8 cellular contexts compared by ENCODE assay signal in genomic region chr1:203338335-203339036, GRCh38. TPM values are rescaled to one million over a fixed set of nuclear protein-coding genes. Genes with fewer than 3 reads are reported as not detected.
DNase-seq lines count a peak whose midpoint lies in the region; TF ChIP-seq lines count a peak whose summit lies in the region.

No MANE protein-coding gene starts in this region.

- no peaks in the 10 kb centered on the region for H3F3A ChIP-seq in GM23248 (ENCODE audit: insufficient read depth)

- H3K27ac ChIP-seq in GM23248 (no peak overlapping the region), dorsolateral prefrontal cortex (peak overlapping the region in 11 of 59 donors; percentile 13 to 80 (median 67)), subcutaneous abdominal adipose tissue (ENCODE audit: low read depth, low read length) (peak overlapping the region; percentile 70)

- no peaks in the 10 kb centered on the region for H4K20me1 ChIP-seq in GM23248 (ENCODE audit: insufficient read depth)

- no peaks in the 10 kb centered on the region for H3K9me2 ChIP-seq in GM23248 (ENCODE audit: insufficient read depth)

- in situ Hi-C loops in GM23248 (cut with MboI) = loop anchor here (5.0 kb wide), 1 partner anchor 61 kb away; no protein-coding TSS in a partner anchor

- H3K27me3 ChIP-seq in BE2C = no peaks in the 10 kb centered on the region
- H3K27me3 ChIP-seq in GM23248 (replicated peaks; ENCODE audit: insufficient read depth) = peaks cover 5% of the 10 kb centered on the region
- H3K27me3 ChIP-seq in dorsolateral prefrontal cortex = no peaks in the 10 kb centered on the region
- H3K27me3 ChIP-seq in subcutaneous abdominal adipose tissue (ENCODE audit: control insufficient read depth in 5 of 5, insufficient read depth in 4 of 5, low read length in 5 of 5) = no peaks in the 10 kb centered on the region

- peak; percentile 95 for TF ChIP-seq CTCF in BE2C (IDR thresholded peaks at IDR 0.05; ENCODE audit: low read depth, low read length)
- TF ChIP-seq CTCF in dorsolateral prefrontal cortex (IDR thresholded peaks at IDR 0.05 in 54 of 56, conservative IDR thresholded peaks at IDR 0.05 in 2 of 56; ENCODE audit: low read depth in 1 of 56, partially characterized antibody in 56 of 56) = peak; percentile 76 to 98 (median 93)

- H3K9ac ChIP-seq in GM23248 (no peak overlapping the region), subcutaneous abdominal adipose tissue (ENCODE audit: low read length in 5 of 5) (no peak overlapping the region)

- peaks cover 4% of the 10 kb centered on the region; the same call in 1 of the 2 replicates for H3K4me1 ChIP-seq in BE2C
- no peaks in the 10 kb centered on the region for H3K4me1 ChIP-seq in GM23248 (ENCODE audit: insufficient read depth)
- H3K4me1 ChIP-seq in subcutaneous abdominal adipose tissue (ENCODE audit: control insufficient read depth in 5 of 5, insufficient read depth in 5 of 5, low read length in 5 of 5) = peaks cover 0 to 48% (median 40%) of the 10 kb centered on the region in 5 donors

- WGBS in GM23248 (ENCODE audit: low coverage in 1 of 2, low lambda C conversion rate in 2 of 2, missing lambda C conversion rate in 2 of 2), 2 experiments = 50 to 51% methylated on average over 17 to 18 of the region's 18 CpGs

- H3K4me2 ChIP-seq in GM23248 (ENCODE audit: unreplicated experiment) = no peak overlapping the region

- H3K36me3 ChIP-seq in BE2C (no peaks in the 10 kb centered on the region), GM23248 (ENCODE audit: low read depth) (no peaks in the 10 kb centered on the region), subcutaneous abdominal adipose tissue (ENCODE audit: control insufficient read depth in 5 of 5, insufficient read depth in 5 of 5, low read length in 5 of 5) (peaks cover 0 to 15% (median 5%) of the 10 kb centered on the region in 5 donors)

- DNase-seq in BE2C (peak; percentile 66), GM23248 (peak; percentile 72), NCI-H460 (ENCODE audit: extremely low read depth, low read depth) (peak; percentile 49), dorsolateral prefrontal cortex (peak in 9 of 10 donors; percentile 51 to 80 (median 66)), medulla oblongata (ENCODE audit: extremely low spot score) (peak; percentile 85), OCI-M2 (lab: John Stamatoyannopoulos, UW; ENCODE audit: unreplicated experiment) (no peak)
- peak; percentile 53 for DNase-seq in activated CD4-positive, alpha-beta T cell treated with anti-CD3 and anti-CD28 coated beads, Interleukin-2, amount 50 U/mL, for 4 hours

- H3K9me3 ChIP-seq in BE2C (no peaks in the 10 kb centered on the region), GM23248 (ENCODE audit: low read depth) (no peaks in the 10 kb centered on the region), subcutaneous abdominal adipose tissue (ENCODE audit: control insufficient read depth in 5 of 5, low read length in 5 of 5) (no peaks in the 10 kb centered on the region)

- no peak overlapping the region for H2AFZ ChIP-seq in GM23248

- H3K4me3 ChIP-seq in BE2C (ENCODE audit: low read depth, low read length) = no peak overlapping the region
- no peak overlapping the region for H3K4me3 ChIP-seq in GM23248
- H3K4me3 ChIP-seq in dorsolateral prefrontal cortex = no peak overlapping the region
- no peak overlapping the region for H3K4me3 ChIP-seq in subcutaneous abdominal adipose tissue (ENCODE audit: low read depth in 1 of 5, low read length in 5 of 5)

- H3K79me2 ChIP-seq in GM23248 (ENCODE audit: insufficient read depth) = no peaks in the 10 kb centered on the region

- intact Hi-C loops in dorsolateral prefrontal cortex (cut with DNase I) = loop anchor here in 1 of 2 donors (1.0 to 5.0 kb wide), 2 partner anchors 65 to 301 kb away; no protein-coding TSS in a partner anchor

RNA-seq across cellular contexts. Expression of gene FMOD, which starts 12.4 kb away (rescaled TPM):
- polyA plus RNA-seq in BE2C (2012; ENCODE audit: insufficient read depth, insufficient read length, low read depth) = 0.85 TPM
- total RNA-seq in GM23248 (2014; rRNA removed; shearing (Covaris generic)) = 12.1 and 14.6 TPM in 2 replicates
- polyA plus RNA-seq in GM23248 (2016; fragmentation: Nextera tagmentation; extraction: Ambion mirVana) = 11.2 and 11.4 TPM in 2 replicates
- 0.38 and 0.45 TPM in 2 replicates for total RNA-seq in NCI-H460 (2014; rRNA removed; shearing (Covaris generic))
- 0.60 and 0.82 TPM in 2 replicates for polyA plus RNA-seq in NCI-H460 (2014; cell fraction: nucleus; rRNA removed)
- 10 to 100 TPM in 7 of 120 experiments, 1 to 10 TPM in 108, under 1 TPM in 5; 0.38 to 15.4 (median 2.9) TPM for total RNA-seq in dorsolateral prefrontal cortex

RNA-seq across cellular contexts. Expression of gene BTG2, which starts 33.2 kb away (rescaled TPM):
- polyA plus RNA-seq in BE2C (2012; ENCODE audit: insufficient read depth, insufficient read length, low read depth) = 15.1 TPM
- 5.0 and 7.8 TPM in 2 replicates for total RNA-seq in GM23248 (2014; rRNA removed; shearing (Covaris generic))
- 7.5 and 7.9 TPM in 2 replicates for polyA plus RNA-seq in GM23248 (2016; fragmentation: Nextera tagmentation; extraction: Ambion mirVana)
- 19.6 and 19.9 TPM in 2 replicates for total RNA-seq in NCI-H460 (2014; rRNA removed; shearing (Covaris generic))
- 3.1 and 7.2 TPM in 2 replicates for polyA plus RNA-seq in NCI-H460 (2014; cell fraction: nucleus; rRNA removed)
- 100 to 1,000 TPM in 3 of 120 experiments, 10 to 100 TPM in 117; 21.2 to 122 (median 33.4) TPM for total RNA-seq in dorsolateral prefrontal cortex
